In the genomic region with DNA sequence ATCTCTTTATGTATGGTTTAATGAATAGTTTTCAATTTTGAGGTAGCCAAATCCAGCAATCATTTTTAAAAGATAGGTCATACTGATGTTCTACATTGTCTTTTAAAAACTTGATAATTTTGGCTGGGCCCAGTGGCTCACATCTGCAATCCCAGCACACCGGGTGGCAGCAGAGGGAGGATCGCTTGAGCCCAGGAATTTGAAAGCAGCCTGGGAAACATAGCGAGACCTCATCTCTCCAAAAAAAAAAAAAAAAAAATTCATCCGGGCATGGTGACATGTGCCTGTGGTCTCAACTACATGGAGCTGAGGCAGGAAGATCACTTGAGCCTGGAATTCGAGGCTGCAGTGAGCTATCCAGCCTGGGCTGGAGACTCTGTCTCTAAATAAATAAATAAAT, we compare ENCODE assay signal across 21 cellular contexts.
DNase-seq lines count a peak whose midpoint lies in the region; ATAC-seq and TF ChIP-seq lines count a peak whose summit lies in the region.
"Had no signal": no experiment of that assay in that cellular context is flagged by ENCODE, and none has a peak within 500 bp of the region (broad histone marks: within the 10 kb centered on the region; RNA-seq: fewer than 3 reads in every experiment).

No MANE protein-coding gene starts in this region.

- 0 out of 3 replicates have a peak, but pooled peaks cover 6% of the 10 kb centered on the region for H3K4me1 Mint-ChIP-seq in GM23338
- H3K4me1 Mint-ChIP-seq: activated naive CD8-positive, alpha-beta T cell treated with anti-CD3 and anti-CD28 coated beads for 36 hours; B cell had no signal

- peak; percentile 72 for DNase-seq in GM23338 (ENCODE audit: low spot score)
- no peak for DNase-seq in brain microvascular endothelial cell
- no peak for DNase-seq in kidney epithelial cell (ENCODE audit: low read depth)
- DNase-seq in epidermal melanocyte (ENCODE audit: insufficient read length, low spot score), result no peak
- DNase-seq in SHP77 (lab: John Stamatoyannopoulos, UW), result no peak
- DNase-seq in NCI-H1092 (lab: John Stamatoyannopoulos, UW), result no peak
- DNase-seq: activated CD8-positive, alpha-beta T cell treated with anti-CD3 and anti-CD28 coated beads, Interleukin-2, amount 10 ng/mL, durations not matched to agents 7 days and 5 days; activated naive CD8-positive, alpha-beta T cell treated with anti-CD3 and anti-CD28 coated beads for 36 hours; DMS 273 treated with DMSO at 0.1 percent for 48 hours; GM23248; left cardiac atrium; NCI-H2029; NCI-H526; Peyer's patch; stimulated activated CD4-positive, alpha-beta T cell treated with anti-CD3 and anti-CD28 coated beads, Interleukin-15, amount 100 ng/mL, for 24 hours; stimulated activated naive CD4-positive, alpha-beta T cell had no signal

- no peaks in the 10 kb centered on the region for H3K79me2 ChIP-seq in GM23338 (replicated peaks; ENCODE audit: insufficient read depth)

- no peaks in the 10 kb centered on the region for H3F3A ChIP-seq in GM23338 (replicated peaks; ENCODE audit: low read depth)

- no peak overlapping the region for H3K27ac ChIP-seq in GM23338 (ENCODE audit: low read depth)
- H3K27ac ChIP-seq in brain microvascular endothelial cell, result no peak overlapping the region
- H3K27ac ChIP-seq: GM23248, Peyer's patch, right atrium auricular region, tibial nerve had no signal

- no peak overlapping the region for H3K4me3 Mint-ChIP-seq in GM23338
- H3K4me3 Mint-ChIP-seq: activated CD8-positive, alpha-beta T cell treated with anti-CD3 and anti-CD28 coated beads, Interleukin-2, amount 10 ng/mL, durations not matched to agents 7 days and 5 days; activated naive CD8-positive, alpha-beta T cell treated with anti-CD3 and anti-CD28 coated beads for 36 hours; B cell had no signal

- H3K9me3 Mint-ChIP-seq in GM23338, result peaks cover 3% of the 10 kb centered on the region; the same call in 1 of the 3 replicates

- no peaks in the 10 kb centered on the region for H3K9me2 ChIP-seq in GM23338 (ENCODE audit: insufficient read depth)

- in situ Hi-C loops in brain microvascular endothelial cell (cut with HindIII; ENCODE audit: low pct_ligation_motif_present, low sequenced_read_pairs), result no loop called here

- H2AFZ ChIP-seq in GM23338, result no peak overlapping the region
- H2AFZ ChIP-seq: GM23248 had no signal

- ATAC-seq in GM23338, result peak; percentile 77
- no peak for ATAC-seq in HG02678 (IDR thresholded peaks at IDR 0.05; ENCODE audit: unreplicated experiment)
- ATAC-seq: activated CD8-positive, alpha-beta T cell treated with anti-CD3 and anti-CD28 coated beads, Interleukin-2, amount 10 ng/mL, durations not matched to agents 7 days and 5 days; left cardiac atrium had no signal

- H3K27me3 Mint-ChIP-seq in GM23338 (ENCODE audit: insufficient read depth, low read depth, poor library complexity), result peaks cover 2% of the 10 kb centered on the region
- H3K27me3 Mint-ChIP-seq: activated naive CD8-positive, alpha-beta T cell treated with anti-CD3 and anti-CD28 coated beads for 36 hours; B cell had no signal

- H3K27ac Mint-ChIP-seq in GM23338, result no peak overlapping the region
- H3K27ac Mint-ChIP-seq: activated CD8-positive, alpha-beta T cell treated with anti-CD3 and anti-CD28 coated beads, Interleukin-2, amount 10 ng/mL, durations not matched to agents 7 days and 5 days; activated naive CD8-positive, alpha-beta T cell treated with anti-CD3 and anti-CD28 coated beads for 36 hours; B cell had no signal

- no peaks in the 10 kb centered on the region for H3K4me1 ChIP-seq in GM23338 (ENCODE audit: insufficient read depth)
- H3K4me1 ChIP-seq: Peyer's patch, right atrium auricular region, tibial nerve had no signal

- TF ChIP-seq CTCF in GM23338 (conservative IDR thresholded peaks at IDR 0.05; ENCODE audit: low read depth in 2 of 2) (peak; percentile 35 to 50), LNCAP (IDR thresholded peaks at IDR 0.05) (peak; percentile 42), brain microvascular endothelial cell (IDR thresholded peaks at IDR 0.05; ENCODE audit: low read depth, low read length, missing control alignments) (peak; percentile 33), kidney epithelial cell (IDR thresholded peaks at IDR 0.05; ENCODE audit: insufficient read depth, low read length, poor library complexity, severe bottlenecking) (peak; percentile 17)

- no peak overlapping the region for H3K4me2 ChIP-seq in GM23338

- H3K36me3 Mint-ChIP-seq in GM23338 (ENCODE audit: low read depth), result no peaks in the 10 kb centered on the region
- H3K36me3 Mint-ChIP-seq: activated naive CD8-positive, alpha-beta T cell treated with anti-CD3 and anti-CD28 coated beads for 36 hours had no signal

- H3K4me3 ChIP-seq in GM23338, result no peak overlapping the region
- no peak overlapping the region for H3K4me3 ChIP-seq in brain microvascular endothelial cell (ENCODE audit: low read depth, low read length)
- H3K4me3 ChIP-seq in kidney epithelial cell (ENCODE audit: low read depth, low read length), result no peak overlapping the region
- H3K4me3 ChIP-seq: GM23248, Peyer's patch, right atrium auricular region, tibial nerve had no signal

- no peaks in the 10 kb centered on the region for H4K20me1 ChIP-seq in GM23338 (replicated peaks; ENCODE audit: insufficient read depth)

- no peaks in the 10 kb centered on the region for H3K27me3 ChIP-seq in GM23338 (ENCODE audit: insufficient read depth)
- H3K27me3 ChIP-seq in brain microvascular endothelial cell (replicated peaks), result no peaks in the 10 kb centered on the region
- no peaks in the 10 kb centered on the region for H3K27me3 ChIP-seq in kidney epithelial cell (ENCODE audit: control insufficient read depth, insufficient read depth, low read length)
- H3K27me3 ChIP-seq: Peyer's patch, right atrium auricular region, tibial nerve had no signal

- H3K36me3 ChIP-seq in GM23338 (ENCODE audit: insufficient read depth) (no peaks in the 10 kb centered on the region), brain microvascular endothelial cell (replicated peaks) (no peaks in the 10 kb centered on the region), kidney epithelial cell (ENCODE audit: control insufficient read depth, insufficient read depth, low read length) (no peaks in the 10 kb centered on the region)
- H3K36me3 ChIP-seq: Peyer's patch, right atrium auricular region, tibial nerve had no signal

TF ChIP-seq in GM23338, 12 proteins besides CTCF, POLR2A, EP300 and RAD21 (continues in another document):
- TF ChIP-seq POLR2AphosphoS5 (IDR thresholded peaks at IDR 0.05; ENCODE audit: low read depth), result no peak
- no peak for TF ChIP-seq ZNF462 (CRISPR knock-in tag; IDR thresholded peaks at IDR 0.05)
- TF ChIP-seq ZNF114 (CRISPR knock-in tag; IDR thresholded peaks at IDR 0.05), result no peak
- TF ChIP-seq EZH2 (IDR thresholded peaks at IDR 0.05; ENCODE audit: low read depth, unreplicated experiment), result no peak
